8 cellular contexts compared by ENCODE assay signal in the genomic region with DNA sequence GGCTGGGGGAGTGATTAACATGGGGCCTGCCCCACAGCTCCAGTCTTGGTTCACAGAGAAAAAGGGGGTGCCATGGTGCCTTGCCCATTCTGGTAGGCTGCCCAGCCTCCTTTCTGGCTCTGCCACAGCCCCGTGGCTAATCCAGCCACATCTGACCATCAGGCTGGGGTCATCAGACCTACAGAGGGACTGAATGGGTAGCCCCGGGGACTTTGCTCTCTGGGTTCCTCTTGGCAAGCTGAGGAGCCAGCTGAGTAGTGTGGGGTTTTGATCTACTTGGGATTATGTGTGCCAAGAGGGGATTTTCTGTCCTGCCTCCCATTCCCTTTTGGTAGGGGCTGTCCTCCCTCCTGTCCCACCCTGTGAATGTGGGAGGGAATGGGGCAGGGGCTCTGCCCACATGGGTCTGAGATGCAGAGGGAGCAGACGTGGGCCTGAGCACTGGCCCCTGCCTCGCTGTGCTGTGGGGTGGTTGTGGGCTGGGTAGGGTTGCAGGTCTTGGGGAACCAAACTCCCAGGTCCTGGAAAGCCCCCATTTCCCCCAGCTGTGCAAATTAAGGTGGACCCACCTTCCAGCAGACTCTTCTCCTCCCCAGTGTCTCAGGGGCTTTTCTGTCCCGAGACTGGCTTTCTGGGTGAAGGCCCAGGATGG.
DNase-seq lines count a peak whose midpoint lies in the region; ATAC-seq and TF ChIP-seq lines count a peak whose summit lies in the region.

No MANE protein-coding gene starts in this region.

- H3K4me1 ChIP-seq in neutrophil (ENCODE audit: control insufficient read depth in 1 of 2, insufficient read depth in 1 of 2, low read depth in 1 of 2, low read length in 1 of 2), result peaks cover 20 to 24% of the 10 kb centered on the region in 2 experiments

- peak overlapping the region; percentile 21; the same call in 1 of the 2 replicates for H3K9ac ChIP-seq in SU-DHL-6 (ENCODE audit: low read length)

- no peak overlapping the region for H2AFZ ChIP-seq in SU-DHL-6 (ENCODE audit: low read depth, low read length, severe bottlenecking)

- ATAC-seq in GM21576 (IDR thresholded peaks at IDR 0.05; ENCODE audit: unreplicated experiment), result peak; percentile 2
- ATAC-seq in HG03457 (IDR thresholded peaks at IDR 0.05; ENCODE audit: unreplicated experiment), result no peak

- H3K36me3 ChIP-seq in SU-DHL-6 (ENCODE audit: low read length) (no peaks in the 10 kb centered on the region), neutrophil (peaks cover 67% of the 10 kb centered on the region)

- no peaks in the 10 kb centered on the region for H3K9me2 ChIP-seq in SU-DHL-6 (replicated peaks; ENCODE audit: insufficient read depth, low read length)

- no peak for DNase-seq in DMS53 treated with DMSO at 0.1 percent for 48 hours (lab: John Stamatoyannopoulos, UW; ENCODE audit: unreplicated experiment)
- no peak for DNase-seq in stimulated activated CD4-positive, alpha-beta T cell treated with anti-CD3 and anti-CD28 coated beads, Interleukin-1b, Interleukin-23, amount 100 ng/mL, for 48 hours
- no peak for DNase-seq in AG20443 (ENCODE audit: low spot score)

- no peak overlapping the region for H3K4me3 ChIP-seq in SU-DHL-6 (ENCODE audit: insufficient read depth, low read length, poor library complexity, severe bottlenecking)
- no peak overlapping the region for H3K4me3 ChIP-seq in neutrophil (ENCODE audit: low read depth in 1 of 2, low read length in 1 of 2)

- TF ChIP-seq POLR2A in GM15510 (IDR thresholded peaks at IDR 0.05; ENCODE audit: borderline replicate concordance, extremely low read depth, insufficient read length), result peak; percentile 3

- TF ChIP-seq CTCF in SU-DHL-6 (IDR thresholded peaks at IDR 0.05; ENCODE audit: insufficient read depth, low read length, poor library complexity, severe bottlenecking), result no peak
- no peak for TF ChIP-seq CTCF in neutrophil (IDR thresholded peaks at IDR 0.05)

- no peaks in the 10 kb centered on the region for H3K9me3 ChIP-seq in SU-DHL-6 (ENCODE audit: insufficient read depth, low read length)
- H3K9me3 ChIP-seq in neutrophil, result no peaks in the 10 kb centered on the region

- no peaks in the 10 kb centered on the region for H3K79me2 ChIP-seq in SU-DHL-6 (ENCODE audit: insufficient read depth, low read length)

- no peaks in the 10 kb centered on the region for H3K27me3 ChIP-seq in SU-DHL-6 (ENCODE audit: low read length)
- H3K27me3 ChIP-seq in neutrophil, result no peaks in the 10 kb centered on the region

- H3K27ac ChIP-seq in SU-DHL-6 (ENCODE audit: low read depth, low read length) (peak overlapping the region; percentile 30), neutrophil (peak overlapping the region; percentile 53)

- H3F3A ChIP-seq in SU-DHL-6 (ENCODE audit: insufficient read depth), result peaks cover 7% of the 10 kb centered on the region; the same call in 1 of the 2 replicates

- H4K20me1 ChIP-seq in SU-DHL-6 (ENCODE audit: low read depth, low read length), result no peaks in the 10 kb centered on the region

- no peak overlapping the region for H3K4me2 ChIP-seq in SU-DHL-6 (ENCODE audit: low read depth, low read length, poor library complexity, severe bottlenecking)
